In the genomic region with DNA sequence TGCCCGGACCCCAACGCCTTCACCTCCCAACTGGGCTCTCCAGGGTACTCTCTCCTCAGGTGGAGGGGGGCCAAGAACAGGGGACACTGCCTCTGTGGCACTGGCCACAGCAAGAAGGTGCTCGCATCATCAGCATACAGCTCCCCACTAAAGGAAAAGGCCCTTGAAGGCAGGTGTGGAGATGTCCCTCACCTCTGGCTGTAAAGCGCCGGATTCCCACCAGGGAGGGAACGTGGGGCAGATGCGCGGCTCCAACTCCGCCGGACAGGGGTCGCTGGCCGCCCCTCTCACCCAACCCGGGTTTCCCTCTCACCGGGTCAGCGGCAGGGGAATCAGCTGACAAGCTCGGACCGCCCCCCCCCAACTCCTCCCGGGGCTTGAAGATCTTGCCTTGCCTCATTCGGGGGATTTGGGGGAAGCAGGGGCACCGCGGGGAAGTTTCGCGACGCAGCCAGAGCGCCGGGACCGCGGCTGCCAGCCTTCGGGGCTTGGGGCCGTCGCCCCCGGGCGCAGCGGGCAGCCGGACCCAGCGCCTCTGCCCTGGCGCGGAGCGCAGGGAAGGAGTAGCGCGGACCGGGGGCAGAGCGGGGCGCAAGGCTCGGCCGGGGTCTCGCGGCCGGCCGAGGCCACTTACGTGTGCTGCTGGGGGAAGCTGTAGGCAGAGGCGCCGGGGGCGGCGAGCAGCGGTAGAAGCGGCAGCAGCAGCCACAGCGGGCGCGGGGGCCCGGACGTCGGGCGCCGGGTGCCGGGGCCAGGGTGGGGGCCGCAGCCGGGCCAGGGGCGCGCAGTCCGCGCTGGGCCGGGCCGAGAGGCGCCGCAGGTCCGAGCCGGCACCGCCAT, we compare ENCODE assay signal across 9 cellular contexts. TPM values are rescaled to one million over a fixed set of nuclear protein-coding genes. Genes with fewer than 3 reads are reported as not detected.
DNase-seq lines count a peak whose midpoint lies in the region; ATAC-seq and TF ChIP-seq lines count a peak whose summit lies in the region.
"Had no signal": no experiment of that assay in that cellular context is flagged by ENCODE, and none has a peak within 500 bp of the region (broad histone marks: within the 10 kb centered on the region; RNA-seq: fewer than 3 reads in every experiment).

No MANE protein-coding gene starts in this region.

- H3K4me3 Mint-ChIP-seq in IgD-negative memory B cell (peak overlapping the region; percentile 60 to 86 (median 74)), nephron (peak overlapping the region; percentile 76 to 87 (median 87))

- peak in 1 of 3 experiments; percentile 34 for TF ChIP-seq CTCF in nephron (IDR thresholded peaks at IDR 0.05; ENCODE audit: unreplicated experiment in 3 of 3)

- H3K4me1 Mint-ChIP-seq in IgD-negative memory B cell (peaks cover 4 to 5% (median 4%) of the 10 kb centered on the region in 3 donors), nephron (peaks cover 14% of the 10 kb centered on the region)

- no peaks in the 10 kb centered on the region for H3K9me3 Mint-ChIP-seq in IgD-negative memory B cell
- H3K9me3 Mint-ChIP-seq in nephron = no peaks in the 10 kb centered on the region

- H3K4me2 ChIP-seq in BLaER1 treated with 17β-estradiol and CSF1 and Interleukin-3, amounts not matched to agents 10 nM and 100 nM = peak overlapping the region; percentile 96 to 100 (median 100)

- peak overlapping the region; percentile 31 to 77 (median 64); a peak in 21 of 22 replicates for H3K9ac ChIP-seq in BLaER1 treated with 17β-estradiol and CSF1 and Interleukin-3, amounts not matched to agents 10 nM and 100 nM
- H3K9ac ChIP-seq in duodenal mucosa (ENCODE audit: low read depth in 1 of 2, low read length in 2 of 2) = no peak overlapping the region

- no peaks in the 10 kb centered on the region for H3K9me3 ChIP-seq in BLaER1 treated with 17β-estradiol and CSF1 and Interleukin-3, amounts not matched to agents 10 nM and 100 nM (replicated peaks in 1 of 11)
- H3K9me3 ChIP-seq in duodenal mucosa (ENCODE audit: control insufficient read depth in 1 of 2, low read length in 2 of 2) = no peaks in the 10 kb centered on the region

- no peaks in the 10 kb centered on the region for H3K36me3 ChIP-seq in BLaER1 treated with 17β-estradiol and CSF1 and Interleukin-3, amounts not matched to agents 10 nM and 100 nM
- H3K36me3 ChIP-seq in duodenal mucosa (ENCODE audit: control insufficient read depth in 1 of 2, insufficient read depth in 2 of 2, low read length in 2 of 2) = no peaks in the 10 kb centered on the region

- peak overlapping the region; percentile 57 to 77 (median 66) for H3K4me3 ChIP-seq in BLaER1 treated with 17β-estradiol and CSF1 and Interleukin-3, amounts not matched to agents 10 nM and 100 nM
- H3K4me3 ChIP-seq in duodenal mucosa (ENCODE audit: low read depth in 1 of 2, low read length in 2 of 2) = peak overlapping the region; percentile 47 to 60
- H3K4me3 ChIP-seq: SK-N-MC had no signal

- H3K27ac ChIP-seq in BLaER1 treated with 17β-estradiol and CSF1 and Interleukin-3, amounts not matched to agents 10 nM and 100 nM = no peak overlapping the region
- no peak overlapping the region for H3K27ac ChIP-seq in duodenal mucosa (ENCODE audit: low read depth, low read length)
- H3K27ac ChIP-seq: SK-N-MC had no signal

- peaks cover 54 to 77% (median 67%) of the 10 kb centered on the region in 11 experiments for H3K27me3 ChIP-seq in BLaER1 treated with 17β-estradiol and CSF1 and Interleukin-3, amounts not matched to agents 10 nM and 100 nM
- peaks cover 25 to 31% of the 10 kb centered on the region in 2 donors for H3K27me3 ChIP-seq in duodenal mucosa (ENCODE audit: control insufficient read depth in 1 of 2, insufficient read depth in 2 of 2, low read length in 2 of 2)

- H3K27me3 Mint-ChIP-seq in IgD-negative memory B cell (peaks cover 20% of the 10 kb centered on the region), nephron (ENCODE audit: low read depth) (peaks cover 55% of the 10 kb centered on the region)

- H4K20me1 ChIP-seq in BLaER1 treated with 17β-estradiol and CSF1 and Interleukin-3, amounts not matched to agents 10 nM and 100 nM = peaks cover 0 to 60% (median 14%) of the 10 kb centered on the region in 11 experiments; a peak in 15 of 22 replicates

- H3K27ac Mint-ChIP-seq in IgD-negative memory B cell = no peak overlapping the region
- H3K27ac Mint-ChIP-seq in nephron = no peak overlapping the region

- DNase-seq in SKM-1 (lab: John Stamatoyannopoulos, UW; ENCODE audit: unreplicated experiment) (no peak), SW480 (ENCODE audit: low spot score) (no peak), DMS79 (lab: John Stamatoyannopoulos, UW) (no peak)

- H3K4me1 ChIP-seq in BLaER1 treated with 17β-estradiol and CSF1 and Interleukin-3, amounts not matched to agents 10 nM and 100 nM = peaks cover 7 to 32% (median 25%) of the 10 kb centered on the region in 10 experiments
- peaks cover 0 to 5% of the 10 kb centered on the region in 2 donors for H3K4me1 ChIP-seq in duodenal mucosa (ENCODE audit: control insufficient read depth in 1 of 2, insufficient read depth in 2 of 2, low read length in 2 of 2)

- ATAC-seq in HG03280 (IDR thresholded peaks at IDR 0.05; ENCODE audit: unreplicated experiment) = no peak

- H3K36me3 Mint-ChIP-seq in IgD-negative memory B cell (no peaks in the 10 kb centered on the region), nephron (ENCODE audit: low read depth) (no peaks in the 10 kb centered on the region)

RNA-seq across cellular contexts. Expression of gene CACNA2D2, which starts 0.6 kb away (rescaled TPM):
- polyA plus RNA-seq in IgD-negative memory B cell = 0.11 TPM

Comparison
In these comparisons a context has a peak if more than half of its experiments do, and no peak if none do; other contexts are left out.
1. H3K9ac ChIP-seq: peak in BLaER1 treated with 17β-estradiol and CSF1 and Interleukin-3, amounts not matched to agents 10 nM and 100 nM (11 of 11); none in duodenal mucosa (0 of 2).